ENCODE assay signal across 12 cellular contexts in genomic region chr7:126449621-126450268, GRCh38.
A peak's percentile ranks its signal among the peaks of the same experiment; 100 is the strongest.
DNase-seq lines count a peak whose midpoint lies in the region; ATAC-seq, FAIRE-seq and TF ChIP-seq lines count a peak whose summit lies in the region.
"Had no signal": no experiment of that assay in that cellular context is flagged by ENCODE, and none has a peak within 500 bp of the region (broad histone marks: within the 10 kb centered on the region; RNA-seq: fewer than 3 reads in every experiment).

No MANE protein-coding gene starts in this region.

- no peak overlapping the region for H3K4me3 ChIP-seq in MG63
- no peak overlapping the region for H3K4me3 ChIP-seq in CD8-positive, alpha-beta memory T cell (ENCODE audit: low read length)
- H3K4me3 ChIP-seq: lung, psoas muscle had no signal

- H3K9me3 ChIP-seq in MG63, result no peaks in the 10 kb centered on the region
- H3K9me3 ChIP-seq in CD8-positive, alpha-beta memory T cell (ENCODE audit: low read length), result no peaks in the 10 kb centered on the region
- H3K9me3 ChIP-seq: psoas muscle had no signal

- no peak overlapping the region for H3K27ac ChIP-seq in CD8-positive, alpha-beta memory T cell (ENCODE audit: low read depth, low read length)
- H3K27ac ChIP-seq: psoas muscle had no signal

- FAIRE-seq in GM12891 (lab: Jason Lieb, UNC), result peak; percentile 68

- H3K9me3 Mint-ChIP-seq in CD8-positive, alpha-beta memory T cell, result peaks cover 0 to 24% (median 3%) of the 10 kb centered on the region in 5 donors

- H3K27me3 Mint-ChIP-seq in CD8-positive, alpha-beta memory T cell, result no peaks in the 10 kb centered on the region
- H3K27me3 Mint-ChIP-seq: activated naive CD8-positive, alpha-beta T cell had no signal

- CTCF ChIA-PET in CD8-positive, alpha-beta memory T cell (lab: Charles Lee), result no interaction called here

- no peaks in the 10 kb centered on the region for H3K27me3 ChIP-seq in MG63
- no peaks in the 10 kb centered on the region for H3K27me3 ChIP-seq in CD8-positive, alpha-beta memory T cell (ENCODE audit: insufficient read depth, low read length, poor library complexity, severe bottlenecking)

- H3K4me3 Mint-ChIP-seq in CD8-positive, alpha-beta memory T cell, result no peak overlapping the region
- H3K4me3 Mint-ChIP-seq: activated naive CD8-positive, alpha-beta T cell had no signal

- POLR2A ChIA-PET in CD8-positive, alpha-beta memory T cell (lab: Charles Lee), result no interaction called here

- no peak for TF ChIP-seq POLR2A in GM12891 (IDR thresholded peaks at IDR 0.05; ENCODE audit: low read depth, low read length)

- H3K36me3 ChIP-seq in MG63, result no peaks in the 10 kb centered on the region
- H3K36me3 ChIP-seq in CD8-positive, alpha-beta memory T cell (ENCODE audit: insufficient read depth, low read length), result no peaks in the 10 kb centered on the region

- H3K4me1 ChIP-seq in CD8-positive, alpha-beta memory T cell (ENCODE audit: insufficient read depth, low read length), result no peaks in the 10 kb centered on the region
- H3K4me1 ChIP-seq: psoas muscle had no signal

- DNase-seq in GM12891 (ENCODE audit: insufficient read length, low spot score) (no peak), NCI-H226 (peak; percentile 48), NCI-H1694 (lab: John Stamatoyannopoulos, UW) (no peak), MG63 (no peak)
- no peak for DNase-seq in CD8-positive, alpha-beta memory T cell
- DNase-seq in activated T-cell treated with anti-CD3 and anti-CD28 coated beads, Interleukin-2, amount 50 U/mL, for 48 hours, result no peak
- DNase-seq: activated CD4-positive, alpha-beta T cell treated with anti-CD3 and anti-CD28 coated beads for 48 hours; psoas muscle had no signal

- H3K4me1 Mint-ChIP-seq in CD8-positive, alpha-beta memory T cell, result no peaks in the 10 kb centered on the region

- ATAC-seq in GM19455 (IDR thresholded peaks at IDR 0.05; ENCODE audit: unreplicated experiment), result peak; percentile 4
- ATAC-seq in HG02943 (IDR thresholded peaks at IDR 0.05; ENCODE audit: low read depth, unreplicated experiment), result peak; percentile 4
- ATAC-seq: psoas muscle had no signal

- no peak overlapping the region for H3K27ac Mint-ChIP-seq in CD8-positive, alpha-beta memory T cell
- H3K27ac Mint-ChIP-seq: activated naive CD8-positive, alpha-beta T cell had no signal

- no peaks in the 10 kb centered on the region for H3K36me3 Mint-ChIP-seq in CD8-positive, alpha-beta memory T cell
- H3K36me3 Mint-ChIP-seq: activated naive CD8-positive, alpha-beta T cell had no signal

TF ChIP-seq in GM12891, 5 proteins besides CTCF, POLR2A, EP300 and RAD21:
- TF ChIP-seq TAF1 (IDR thresholded peaks at IDR 0.05; ENCODE audit: low read depth, low read length) (no peak), PAX5 (IDR thresholded peaks at IDR 0.05; ENCODE audit: insufficient read depth, low read length, severe bottlenecking) (no peak), POU2F2 (IDR thresholded peaks at IDR 0.05; ENCODE audit: low read depth, low read length) (no peak), POLR2AphosphoS5 (IDR thresholded peaks at IDR 0.05; ENCODE audit: low read depth, low read length) (no peak), SPI1 (IDR thresholded peaks at IDR 0.05; ENCODE audit: low read depth, low read length) (no peak)
